1 cellular context compared by ENCODE assay signal in the genomic region with DNA sequence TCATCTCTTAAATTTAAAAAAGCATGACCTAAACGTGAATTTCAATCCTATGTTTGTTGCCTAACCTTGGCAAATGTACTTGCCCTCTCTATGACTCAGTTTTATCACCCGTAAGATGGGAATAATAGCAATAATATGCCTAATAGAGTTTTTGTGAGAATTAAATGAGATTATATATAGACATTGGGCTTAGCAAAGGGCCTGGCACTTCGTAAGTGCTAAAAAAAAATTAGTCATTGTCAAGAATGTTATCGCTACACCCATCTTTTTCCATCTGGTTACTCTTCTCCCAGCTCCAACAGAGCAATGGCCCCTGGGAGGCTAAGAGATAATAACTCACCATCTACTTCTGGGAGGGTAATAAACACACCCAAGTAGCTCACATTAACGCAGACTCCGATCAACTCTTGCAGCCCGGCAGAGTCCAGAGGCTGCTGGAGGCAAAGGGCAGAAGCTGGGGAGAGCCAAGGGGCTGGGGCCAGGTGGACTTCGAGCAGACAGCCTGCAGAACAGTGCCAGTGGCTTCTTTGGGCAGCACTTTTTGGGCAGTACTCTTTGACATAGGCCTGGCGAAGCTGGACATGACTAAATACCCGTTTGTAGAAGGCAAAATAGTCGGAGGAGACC.
TF ChIP-seq lines count a peak whose summit lies in the region.

No MANE protein-coding gene starts in this region.

TF ChIP-seq in GM23338, 12 proteins besides CTCF, POLR2A, EP300 and RAD21 (continued from another document):
- TF ChIP-seq EZH2 (IDR thresholded peaks at IDR 0.05; ENCODE audit: low read depth, unreplicated experiment) (no peak), ZNF114 (CRISPR knock-in tag; IDR thresholded peaks at IDR 0.05) (no peak), POLR2AphosphoS5 (IDR thresholded peaks at IDR 0.05; ENCODE audit: low read depth) (no peak), ZNF331 (CRISPR knock-in tag; IDR thresholded peaks at IDR 0.05; ENCODE audit: low read depth) (no peak), JUNB (IDR thresholded peaks at IDR 0.05; ENCODE audit: unreplicated experiment) (no peak), CREB1 (CRISPR knock-in tag; IDR thresholded peaks at IDR 0.05; ENCODE audit: low read depth) (no peak), STAT1 (IDR thresholded peaks at IDR 0.05; ENCODE audit: unreplicated experiment) (no peak), EZH2phosphoT487 (IDR thresholded peaks at IDR 0.05; ENCODE audit: unreplicated experiment) (no peak), NANOG (IDR thresholded peaks at IDR 0.05; ENCODE audit: borderline replicate concordance) (no peak)
- TF ChIP-seq, protein P1, sequence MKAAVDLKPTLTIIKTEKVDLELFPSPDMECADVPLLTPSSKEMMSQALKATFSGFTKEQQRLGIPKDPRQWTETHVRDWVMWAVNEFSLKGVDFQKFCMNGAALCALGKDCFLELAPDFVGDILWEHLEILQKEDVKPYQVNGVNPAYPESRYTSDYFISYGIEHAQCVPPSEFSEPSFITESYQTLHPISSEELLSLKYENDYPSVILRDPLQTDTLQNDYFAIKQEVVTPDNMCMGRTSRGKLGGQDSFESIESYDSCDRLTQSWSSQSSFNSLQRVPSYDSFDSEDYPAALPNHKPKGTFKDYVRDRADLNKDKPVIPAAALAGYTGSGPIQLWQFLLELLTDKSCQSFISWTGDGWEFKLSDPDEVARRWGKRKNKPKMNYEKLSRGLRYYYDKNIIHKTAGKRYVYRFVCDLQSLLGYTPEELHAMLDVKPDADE (IDR thresholded peaks at IDR 0.05): no peak
- TF ChIP-seq, protein P2, sequence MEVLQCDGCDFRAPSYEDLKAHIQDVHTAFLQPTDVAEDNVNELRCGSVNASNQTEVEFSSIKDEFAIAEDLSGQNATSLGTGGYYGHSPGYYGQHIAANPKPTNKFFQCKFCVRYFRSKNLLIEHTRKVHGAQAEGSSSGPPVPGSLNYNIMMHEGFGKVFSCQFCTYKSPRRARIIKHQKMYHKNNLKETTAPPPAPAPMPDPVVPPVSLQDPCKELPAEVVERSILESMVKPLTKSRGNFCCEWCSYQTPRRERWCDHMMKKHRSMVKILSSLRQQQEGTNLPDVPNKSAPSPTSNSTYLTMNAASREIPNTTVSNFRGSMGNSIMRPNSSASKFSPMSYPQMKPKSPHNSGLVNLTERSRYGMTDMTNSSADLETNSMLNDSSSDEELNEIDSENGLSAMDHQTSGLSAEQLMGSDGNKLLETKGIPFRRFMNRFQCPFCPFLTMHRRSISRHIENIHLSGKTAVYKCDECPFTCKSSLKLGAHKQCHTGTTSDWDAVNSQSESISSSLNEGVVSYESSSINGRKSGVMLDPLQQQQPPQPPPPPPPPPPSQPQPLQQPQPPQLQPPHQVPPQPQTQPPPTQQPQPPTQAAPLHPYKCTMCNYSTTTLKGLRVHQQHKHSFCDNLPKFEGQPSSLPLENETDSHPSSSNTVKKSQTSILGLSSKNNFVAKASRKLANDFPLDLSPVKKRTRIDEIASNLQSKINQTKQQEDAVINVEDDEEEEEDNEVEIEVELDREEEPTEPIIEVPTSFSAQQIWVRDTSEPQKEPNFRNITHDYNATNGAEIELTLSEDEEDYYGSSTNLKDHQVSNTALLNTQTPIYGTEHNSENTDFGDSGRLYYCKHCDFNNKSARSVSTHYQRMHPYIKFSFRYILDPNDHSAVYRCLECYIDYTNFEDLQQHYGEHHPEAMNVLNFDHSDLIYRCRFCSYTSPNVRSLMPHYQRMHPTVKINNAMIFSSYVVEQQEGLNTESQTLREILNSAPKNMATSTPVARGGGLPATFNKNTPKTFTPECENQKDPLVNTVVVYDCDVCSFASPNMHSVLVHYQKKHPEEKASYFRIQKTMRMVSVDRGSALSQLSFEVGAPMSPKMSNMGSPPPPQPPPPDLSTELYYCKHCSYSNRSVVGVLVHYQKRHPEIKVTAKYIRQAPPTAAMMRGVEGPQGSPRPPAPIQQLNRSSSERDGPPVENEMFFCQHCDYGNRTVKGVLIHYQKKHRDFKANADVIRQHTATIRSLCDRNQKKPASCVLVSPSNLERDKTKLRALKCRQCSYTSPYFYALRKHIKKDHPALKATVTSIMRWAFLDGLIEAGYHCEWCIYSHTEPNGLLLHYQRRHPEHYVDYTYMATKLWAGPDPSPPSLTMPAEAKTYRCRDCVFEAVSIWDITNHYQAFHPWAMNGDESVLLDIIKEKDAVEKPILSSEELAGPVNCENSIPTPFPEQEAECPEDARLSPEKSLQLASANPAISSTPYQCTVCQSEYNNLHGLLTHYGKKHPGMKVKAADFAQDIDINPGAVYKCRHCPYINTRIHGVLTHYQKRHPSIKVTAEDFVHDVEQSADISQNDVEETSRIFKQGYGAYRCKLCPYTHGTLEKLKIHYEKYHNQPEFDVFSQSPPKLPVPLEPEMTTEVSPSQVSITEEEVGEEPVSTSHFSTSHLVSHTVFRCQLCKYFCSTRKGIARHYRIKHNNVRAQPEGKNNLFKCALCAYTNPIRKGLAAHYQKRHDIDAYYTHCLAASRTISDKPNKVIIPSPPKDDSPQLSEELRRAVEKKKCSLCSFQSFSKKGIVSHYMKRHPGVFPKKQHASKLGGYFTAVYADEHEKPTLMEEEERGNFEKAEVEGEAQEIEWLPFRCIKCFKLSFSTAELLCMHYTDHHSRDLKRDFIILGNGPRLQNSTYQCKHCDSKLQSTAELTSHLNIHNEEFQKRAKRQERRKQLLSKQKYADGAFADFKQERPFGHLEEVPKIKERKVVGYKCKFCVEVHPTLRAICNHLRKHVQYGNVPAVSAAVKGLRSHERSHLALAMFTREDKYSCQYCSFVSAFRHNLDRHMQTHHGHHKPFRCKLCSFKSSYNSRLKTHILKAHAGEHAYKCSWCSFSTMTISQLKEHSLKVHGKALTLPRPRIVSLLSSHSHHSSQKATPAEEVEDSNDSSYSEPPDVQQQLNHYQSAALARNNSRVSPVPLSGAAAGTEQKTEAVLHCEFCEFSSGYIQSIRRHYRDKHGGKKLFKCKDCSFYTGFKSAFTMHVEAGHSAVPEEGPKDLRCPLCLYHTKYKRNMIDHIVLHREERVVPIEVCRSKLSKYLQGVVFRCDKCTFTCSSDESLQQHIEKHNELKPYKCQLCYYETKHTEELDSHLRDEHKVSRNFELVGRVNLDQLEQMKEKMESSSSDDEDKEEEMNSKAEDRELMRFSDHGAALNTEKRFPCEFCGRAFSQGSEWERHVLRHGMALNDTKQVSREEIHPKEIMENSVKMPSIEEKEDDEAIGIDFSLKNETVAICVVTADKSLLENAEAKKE (CRISPR knock-in tag; IDR thresholded peaks at IDR 0.05): no peak
